2 cellular contexts compared by ENCODE assay signal in the genomic region with DNA sequence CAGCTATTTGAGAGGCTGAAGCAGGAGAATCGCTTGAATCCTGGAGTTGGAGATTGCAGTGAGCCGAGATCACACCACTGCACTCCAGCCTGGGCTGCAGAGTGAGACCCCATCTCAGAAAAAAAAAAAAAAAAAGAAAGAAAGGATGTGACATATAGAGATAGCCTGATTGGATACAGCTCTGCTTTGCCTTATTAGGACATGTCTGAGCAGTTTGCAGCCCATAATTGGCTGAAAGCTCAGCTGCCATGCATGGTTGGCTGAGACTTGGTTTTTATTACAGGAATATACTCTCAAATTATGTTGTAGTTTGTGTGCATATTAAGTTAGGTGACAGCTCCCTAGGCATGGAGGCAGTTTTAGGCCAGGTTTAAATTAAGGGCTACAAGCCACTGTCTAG.
A peak's percentile ranks its signal among the peaks of the same experiment; 100 is the strongest.
TF ChIP-seq lines count a peak whose summit lies in the region.

No MANE protein-coding gene starts in this region.

TF ChIP-seq in GM23338, 12 proteins besides CTCF, POLR2A, EP300 and RAD21 (continues in another document):
- TF ChIP-seq EZH2phosphoT487 (IDR thresholded peaks at IDR 0.05; ENCODE audit: unreplicated experiment), result no peak
- TF ChIP-seq, protein P1, sequence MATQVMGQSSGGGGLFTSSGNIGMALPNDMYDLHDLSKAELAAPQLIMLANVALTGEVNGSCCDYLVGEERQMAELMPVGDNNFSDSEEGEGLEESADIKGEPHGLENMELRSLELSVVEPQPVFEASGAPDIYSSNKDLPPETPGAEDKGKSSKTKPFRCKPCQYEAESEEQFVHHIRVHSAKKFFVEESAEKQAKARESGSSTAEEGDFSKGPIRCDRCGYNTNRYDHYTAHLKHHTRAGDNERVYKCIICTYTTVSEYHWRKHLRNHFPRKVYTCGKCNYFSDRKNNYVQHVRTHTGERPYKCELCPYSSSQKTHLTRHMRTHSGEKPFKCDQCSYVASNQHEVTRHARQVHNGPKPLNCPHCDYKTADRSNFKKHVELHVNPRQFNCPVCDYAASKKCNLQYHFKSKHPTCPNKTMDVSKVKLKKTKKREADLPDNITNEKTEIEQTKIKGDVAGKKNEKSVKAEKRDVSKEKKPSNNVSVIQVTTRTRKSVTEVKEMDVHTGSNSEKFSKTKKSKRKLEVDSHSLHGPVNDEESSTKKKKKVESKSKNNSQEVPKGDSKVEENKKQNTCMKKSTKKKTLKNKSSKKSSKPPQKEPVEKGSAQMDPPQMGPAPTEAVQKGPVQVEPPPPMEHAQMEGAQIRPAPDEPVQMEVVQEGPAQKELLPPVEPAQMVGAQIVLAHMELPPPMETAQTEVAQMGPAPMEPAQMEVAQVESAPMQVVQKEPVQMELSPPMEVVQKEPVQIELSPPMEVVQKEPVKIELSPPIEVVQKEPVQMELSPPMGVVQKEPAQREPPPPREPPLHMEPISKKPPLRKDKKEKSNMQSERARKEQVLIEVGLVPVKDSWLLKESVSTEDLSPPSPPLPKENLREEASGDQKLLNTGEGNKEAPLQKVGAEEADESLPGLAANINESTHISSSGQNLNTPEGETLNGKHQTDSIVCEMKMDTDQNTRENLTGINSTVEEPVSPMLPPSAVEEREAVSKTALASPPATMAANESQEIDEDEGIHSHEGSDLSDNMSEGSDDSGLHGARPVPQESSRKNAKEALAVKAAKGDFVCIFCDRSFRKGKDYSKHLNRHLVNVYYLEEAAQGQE (IDR thresholded peaks at IDR 0.05; ENCODE audit: unreplicated experiment), result no peak
- no peak for TF ChIP-seq ZNF114 (CRISPR knock-in tag; IDR thresholded peaks at IDR 0.05)
- TF ChIP-seq EZH2 (IDR thresholded peaks at IDR 0.05; ENCODE audit: low read depth, unreplicated experiment), result no peak
- TF ChIP-seq NANOG (IDR thresholded peaks at IDR 0.05; ENCODE audit: borderline replicate concordance), result no peak
- TF ChIP-seq STAT1 (IDR thresholded peaks at IDR 0.05; ENCODE audit: unreplicated experiment), result no peak
- no peak for TF ChIP-seq POLR2AphosphoS5 (IDR thresholded peaks at IDR 0.05; ENCODE audit: low read depth)
- no peak for TF ChIP-seq ZNF331 (CRISPR knock-in tag; IDR thresholded peaks at IDR 0.05; ENCODE audit: low read depth)
- TF ChIP-seq, protein P2, sequence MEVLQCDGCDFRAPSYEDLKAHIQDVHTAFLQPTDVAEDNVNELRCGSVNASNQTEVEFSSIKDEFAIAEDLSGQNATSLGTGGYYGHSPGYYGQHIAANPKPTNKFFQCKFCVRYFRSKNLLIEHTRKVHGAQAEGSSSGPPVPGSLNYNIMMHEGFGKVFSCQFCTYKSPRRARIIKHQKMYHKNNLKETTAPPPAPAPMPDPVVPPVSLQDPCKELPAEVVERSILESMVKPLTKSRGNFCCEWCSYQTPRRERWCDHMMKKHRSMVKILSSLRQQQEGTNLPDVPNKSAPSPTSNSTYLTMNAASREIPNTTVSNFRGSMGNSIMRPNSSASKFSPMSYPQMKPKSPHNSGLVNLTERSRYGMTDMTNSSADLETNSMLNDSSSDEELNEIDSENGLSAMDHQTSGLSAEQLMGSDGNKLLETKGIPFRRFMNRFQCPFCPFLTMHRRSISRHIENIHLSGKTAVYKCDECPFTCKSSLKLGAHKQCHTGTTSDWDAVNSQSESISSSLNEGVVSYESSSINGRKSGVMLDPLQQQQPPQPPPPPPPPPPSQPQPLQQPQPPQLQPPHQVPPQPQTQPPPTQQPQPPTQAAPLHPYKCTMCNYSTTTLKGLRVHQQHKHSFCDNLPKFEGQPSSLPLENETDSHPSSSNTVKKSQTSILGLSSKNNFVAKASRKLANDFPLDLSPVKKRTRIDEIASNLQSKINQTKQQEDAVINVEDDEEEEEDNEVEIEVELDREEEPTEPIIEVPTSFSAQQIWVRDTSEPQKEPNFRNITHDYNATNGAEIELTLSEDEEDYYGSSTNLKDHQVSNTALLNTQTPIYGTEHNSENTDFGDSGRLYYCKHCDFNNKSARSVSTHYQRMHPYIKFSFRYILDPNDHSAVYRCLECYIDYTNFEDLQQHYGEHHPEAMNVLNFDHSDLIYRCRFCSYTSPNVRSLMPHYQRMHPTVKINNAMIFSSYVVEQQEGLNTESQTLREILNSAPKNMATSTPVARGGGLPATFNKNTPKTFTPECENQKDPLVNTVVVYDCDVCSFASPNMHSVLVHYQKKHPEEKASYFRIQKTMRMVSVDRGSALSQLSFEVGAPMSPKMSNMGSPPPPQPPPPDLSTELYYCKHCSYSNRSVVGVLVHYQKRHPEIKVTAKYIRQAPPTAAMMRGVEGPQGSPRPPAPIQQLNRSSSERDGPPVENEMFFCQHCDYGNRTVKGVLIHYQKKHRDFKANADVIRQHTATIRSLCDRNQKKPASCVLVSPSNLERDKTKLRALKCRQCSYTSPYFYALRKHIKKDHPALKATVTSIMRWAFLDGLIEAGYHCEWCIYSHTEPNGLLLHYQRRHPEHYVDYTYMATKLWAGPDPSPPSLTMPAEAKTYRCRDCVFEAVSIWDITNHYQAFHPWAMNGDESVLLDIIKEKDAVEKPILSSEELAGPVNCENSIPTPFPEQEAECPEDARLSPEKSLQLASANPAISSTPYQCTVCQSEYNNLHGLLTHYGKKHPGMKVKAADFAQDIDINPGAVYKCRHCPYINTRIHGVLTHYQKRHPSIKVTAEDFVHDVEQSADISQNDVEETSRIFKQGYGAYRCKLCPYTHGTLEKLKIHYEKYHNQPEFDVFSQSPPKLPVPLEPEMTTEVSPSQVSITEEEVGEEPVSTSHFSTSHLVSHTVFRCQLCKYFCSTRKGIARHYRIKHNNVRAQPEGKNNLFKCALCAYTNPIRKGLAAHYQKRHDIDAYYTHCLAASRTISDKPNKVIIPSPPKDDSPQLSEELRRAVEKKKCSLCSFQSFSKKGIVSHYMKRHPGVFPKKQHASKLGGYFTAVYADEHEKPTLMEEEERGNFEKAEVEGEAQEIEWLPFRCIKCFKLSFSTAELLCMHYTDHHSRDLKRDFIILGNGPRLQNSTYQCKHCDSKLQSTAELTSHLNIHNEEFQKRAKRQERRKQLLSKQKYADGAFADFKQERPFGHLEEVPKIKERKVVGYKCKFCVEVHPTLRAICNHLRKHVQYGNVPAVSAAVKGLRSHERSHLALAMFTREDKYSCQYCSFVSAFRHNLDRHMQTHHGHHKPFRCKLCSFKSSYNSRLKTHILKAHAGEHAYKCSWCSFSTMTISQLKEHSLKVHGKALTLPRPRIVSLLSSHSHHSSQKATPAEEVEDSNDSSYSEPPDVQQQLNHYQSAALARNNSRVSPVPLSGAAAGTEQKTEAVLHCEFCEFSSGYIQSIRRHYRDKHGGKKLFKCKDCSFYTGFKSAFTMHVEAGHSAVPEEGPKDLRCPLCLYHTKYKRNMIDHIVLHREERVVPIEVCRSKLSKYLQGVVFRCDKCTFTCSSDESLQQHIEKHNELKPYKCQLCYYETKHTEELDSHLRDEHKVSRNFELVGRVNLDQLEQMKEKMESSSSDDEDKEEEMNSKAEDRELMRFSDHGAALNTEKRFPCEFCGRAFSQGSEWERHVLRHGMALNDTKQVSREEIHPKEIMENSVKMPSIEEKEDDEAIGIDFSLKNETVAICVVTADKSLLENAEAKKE (CRISPR knock-in tag; IDR thresholded peaks at IDR 0.05), result no peak
- TF ChIP-seq JUNB (IDR thresholded peaks at IDR 0.05; ENCODE audit: unreplicated experiment), result no peak

TF ChIP-seq in GM12878, 131 proteins besides CTCF, POLR2A, EP300 and RAD21:
- TF ChIP-seq SRF (IDR thresholded peaks at IDR 0.05; ENCODE audit: low read depth in 2 of 2, low read length in 2 of 2), result peak; percentile 60 to 89
- TF ChIP-seq, protein P3, sequence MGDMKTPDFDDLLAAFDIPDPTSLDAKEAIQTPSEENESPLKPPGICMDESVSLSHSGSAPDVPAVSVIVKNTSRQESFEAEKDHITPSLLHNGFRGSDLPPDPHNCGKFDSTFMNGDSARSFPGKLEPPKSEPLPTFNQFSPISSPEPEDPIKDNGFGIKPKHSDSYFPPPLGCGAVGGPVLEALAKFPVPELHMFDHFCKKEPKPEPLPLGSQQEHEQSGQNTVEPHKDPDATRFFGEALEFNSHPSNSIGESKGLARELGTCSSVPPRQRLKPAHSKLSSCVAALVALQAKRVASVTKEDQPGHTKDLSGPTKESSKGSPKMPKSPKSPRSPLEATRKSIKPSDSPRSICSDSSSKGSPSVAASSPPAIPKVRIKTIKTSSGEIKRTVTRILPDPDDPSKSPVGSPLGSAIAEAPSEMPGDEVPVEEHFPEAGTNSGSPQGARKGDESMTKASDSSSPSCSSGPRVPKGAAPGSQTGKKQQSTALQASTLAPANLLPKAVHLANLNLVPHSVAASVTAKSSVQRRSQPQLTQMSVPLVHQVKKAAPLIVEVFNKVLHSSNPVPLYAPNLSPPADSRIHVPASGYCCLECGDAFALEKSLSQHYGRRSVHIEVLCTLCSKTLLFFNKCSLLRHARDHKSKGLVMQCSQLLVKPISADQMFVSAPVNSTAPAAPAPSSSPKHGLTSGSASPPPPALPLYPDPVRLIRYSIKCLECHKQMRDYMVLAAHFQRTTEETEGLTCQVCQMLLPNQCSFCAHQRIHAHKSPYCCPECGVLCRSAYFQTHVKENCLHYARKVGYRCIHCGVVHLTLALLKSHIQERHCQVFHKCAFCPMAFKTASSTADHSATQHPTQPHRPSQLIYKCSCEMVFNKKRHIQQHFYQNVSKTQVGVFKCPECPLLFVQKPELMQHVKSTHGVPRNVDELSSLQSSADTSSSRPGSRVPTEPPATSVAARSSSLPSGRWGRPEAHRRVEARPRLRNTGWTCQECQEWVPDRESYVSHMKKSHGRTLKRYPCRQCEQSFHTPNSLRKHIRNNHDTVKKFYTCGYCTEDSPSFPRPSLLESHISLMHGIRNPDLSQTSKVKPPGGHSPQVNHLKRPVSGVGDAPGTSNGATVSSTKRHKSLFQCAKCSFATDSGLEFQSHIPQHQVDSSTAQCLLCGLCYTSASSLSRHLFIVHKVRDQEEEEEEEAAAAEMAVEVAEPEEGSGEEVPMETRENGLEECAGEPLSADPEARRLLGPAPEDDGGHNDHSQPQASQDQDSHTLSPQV (IDR thresholded peaks at IDR 0.05), result no peak
